1 cellular context compared by ENCODE assay signal in the genomic region with DNA sequence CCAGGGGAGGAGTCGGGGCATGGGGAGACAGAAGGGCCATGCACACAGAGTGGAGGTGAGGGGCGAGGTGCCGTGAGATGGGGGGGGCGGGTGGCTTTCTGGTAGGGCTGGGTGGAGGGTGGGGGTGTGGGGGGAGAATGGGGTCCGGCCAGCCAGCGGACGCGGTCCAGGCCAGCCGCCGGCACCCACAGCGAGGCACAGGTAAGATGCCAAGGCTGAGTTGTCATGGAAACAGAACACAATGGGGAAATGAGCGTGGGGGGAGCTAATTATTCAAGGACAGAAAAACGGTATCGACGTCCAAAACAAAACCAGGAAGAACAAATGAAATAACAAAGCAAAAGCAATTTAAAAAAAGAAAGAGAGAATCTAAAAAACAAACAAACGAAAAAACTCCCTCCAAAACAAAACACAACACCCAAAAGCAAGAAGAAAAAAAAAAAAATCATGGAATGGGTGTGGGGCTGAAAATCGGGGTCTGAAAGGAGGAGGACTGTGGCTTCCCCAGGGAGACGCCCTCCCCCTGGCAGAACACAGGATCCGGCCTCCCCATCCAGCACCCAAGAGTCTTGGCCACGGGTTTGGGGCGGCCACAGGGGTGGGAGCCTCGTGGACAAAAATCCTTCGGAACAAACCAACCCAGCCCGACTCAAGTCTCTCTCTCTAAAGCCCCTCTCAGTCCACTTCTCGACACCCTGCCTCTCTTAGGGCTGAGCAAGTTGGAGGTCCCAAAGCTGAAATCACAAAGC.
TF ChIP-seq lines count a peak whose summit lies in the region.

No MANE protein-coding gene starts in this region.

TF ChIP-seq in WTC11, 78 proteins besides CTCF, POLR2A, EP300 and RAD21 (continued from another document):
- TF ChIP-seq, protein P1, sequence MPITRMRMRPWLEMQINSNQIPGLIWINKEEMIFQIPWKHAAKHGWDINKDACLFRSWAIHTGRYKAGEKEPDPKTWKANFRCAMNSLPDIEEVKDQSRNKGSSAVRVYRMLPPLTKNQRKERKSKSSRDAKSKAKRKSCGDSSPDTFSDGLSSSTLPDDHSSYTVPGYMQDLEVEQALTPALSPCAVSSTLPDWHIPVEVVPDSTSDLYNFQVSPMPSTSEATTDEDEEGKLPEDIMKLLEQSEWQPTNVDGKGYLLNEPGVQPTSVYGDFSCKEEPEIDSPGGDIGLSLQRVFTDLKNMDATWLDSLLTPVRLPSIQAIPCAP (CRISPR knock-in tag; IDR thresholded peaks at IDR 0.05): no peak
TF ChIP-seq in WTC11: peak in this region for 0.
